In genomic region chr12:57746025-57746424, GRCh38 we compare ENCODE assay signal across 10 cellular contexts. TPM values are rescaled to one million over a fixed set of nuclear protein-coding genes. Genes with fewer than 3 reads are reported as not detected.
DNase-seq lines count a peak whose midpoint lies in the region; ATAC-seq and TF ChIP-seq lines count a peak whose summit lies in the region.
"Had no signal": no experiment of that assay in that cellular context is flagged by ENCODE, and none has a peak within 500 bp of the region (broad histone marks: within the 10 kb centered on the region; RNA-seq: fewer than 3 reads in every experiment).

No MANE protein-coding gene starts in this region.

- H3K36me3 ChIP-seq in MG63 (peaks cover 41% of the 10 kb centered on the region), trophoblast cell (ENCODE audit: control insufficient read depth in 1 of 2, insufficient read depth in 2 of 2, low read length in 2 of 2) (peaks cover 18 to 29% of the 10 kb centered on the region in 2 experiments)

- H3K9me3 Mint-ChIP-seq in CD4-positive, alpha-beta T cell = no peaks in the 10 kb centered on the region
- H3K9me3 Mint-ChIP-seq in central memory CD8-positive, alpha-beta T cell = no peaks in the 10 kb centered on the region
- no peaks in the 10 kb centered on the region for H3K9me3 Mint-ChIP-seq in natural killer cell

- H3K27me3 Mint-ChIP-seq in CD4-positive, alpha-beta T cell = no peaks in the 10 kb centered on the region
- H3K27me3 Mint-ChIP-seq in central memory CD8-positive, alpha-beta T cell = no peaks in the 10 kb centered on the region
- no peaks in the 10 kb centered on the region for H3K27me3 Mint-ChIP-seq in natural killer cell (ENCODE audit: low read depth in 2 of 2)

- H4K91ac ChIP-seq in trophoblast cell (ENCODE audit: low read depth, low read length) = no peak overlapping the region

- CTCF ChIA-PET in CD4-positive, alpha-beta T cell (lab: Charles Lee) = interaction anchor here (1.9 to 2.5 kb wide), 2 partner anchors 11 to 13 kb away, joined by 6 to 15 read pairs; no protein-coding TSS in a partner anchor

- peak overlapping the region; percentile 94 for H3K27ac Mint-ChIP-seq in CD4-positive, alpha-beta T cell
- H3K27ac Mint-ChIP-seq in central memory CD8-positive, alpha-beta T cell (ENCODE audit: low read depth) = peak overlapping the region; percentile 91
- H3K27ac Mint-ChIP-seq in natural killer cell = peak overlapping the region; percentile 98 to 99

- no peak overlapping the region for H2BK120ac ChIP-seq in trophoblast cell (ENCODE audit: insufficient read depth, low read length, poor library complexity)

- H3K4me3 Mint-ChIP-seq in CD4-positive, alpha-beta T cell = peak overlapping the region; percentile 94
- peak overlapping the region; percentile 86 for H3K4me3 Mint-ChIP-seq in central memory CD8-positive, alpha-beta T cell
- H3K4me3 Mint-ChIP-seq in natural killer cell = peak overlapping the region; percentile 98

- TF ChIP-seq CTCF in CD4-positive, alpha-beta T cell (IDR thresholded peaks at IDR 0.05) = no peak
- TF ChIP-seq CTCF in natural killer cell (IDR thresholded peaks at IDR 0.05) = no peak

- ATAC-seq in CD4-positive, alpha-beta T cell (ENCODE audit: poor library complexity) = no peak
- ATAC-seq in central memory CD8-positive, alpha-beta T cell (replicated peaks; ENCODE audit: extremely low read depth, poor library complexity, severe bottlenecking) = no peak
- ATAC-seq in natural killer cell (no peak), GM21447 (IDR thresholded peaks at IDR 0.05; ENCODE audit: unreplicated experiment) (no peak)

- H3K36me3 Mint-ChIP-seq in CD4-positive, alpha-beta T cell (ENCODE audit: low read depth) = peaks cover 58% of the 10 kb centered on the region
- peaks cover 40% of the 10 kb centered on the region for H3K36me3 Mint-ChIP-seq in central memory CD8-positive, alpha-beta T cell (ENCODE audit: insufficient read depth)
- H3K36me3 Mint-ChIP-seq in natural killer cell = peaks cover 6% of the 10 kb centered on the region

- H2AFZ ChIP-seq in trophoblast cell (ENCODE audit: insufficient read depth, low read length, poor library complexity) = no peak overlapping the region

- H3K9me3 ChIP-seq in CD4-positive, alpha-beta T cell (ENCODE audit: control insufficient read depth, low read length) = no peaks in the 10 kb centered on the region
- H3K9me3 ChIP-seq in MG63 = no peaks in the 10 kb centered on the region
- peaks cover 2% of the 10 kb centered on the region for H3K9me3 ChIP-seq in trophoblast cell (ENCODE audit: insufficient read depth, low read depth, low read length)

- no peak overlapping the region for H3K4me2 ChIP-seq in trophoblast cell (ENCODE audit: low read length)

- peak overlapping the region; percentile 84 for H3K27ac ChIP-seq in CD4-positive, alpha-beta T cell (ENCODE audit: low read depth, low read length)
- H3K27ac ChIP-seq in trophoblast cell (ENCODE audit: low read depth, low read length) = no peak overlapping the region

- H3K27me3 ChIP-seq in CD4-positive, alpha-beta T cell (ENCODE audit: control insufficient read depth, insufficient read depth, low read length) = no peaks in the 10 kb centered on the region
- H3K27me3 ChIP-seq in MG63 (no peaks in the 10 kb centered on the region), trophoblast cell (ENCODE audit: insufficient read depth, low read length) (peaks cover 10% of the 10 kb centered on the region)

- H3K79me1 ChIP-seq in trophoblast cell (ENCODE audit: low read length) = peaks cover 3% of the 10 kb centered on the region

- H4K12ac ChIP-seq in trophoblast cell (ENCODE audit: low read depth, low read length) = no peak overlapping the region

- H2AK5ac ChIP-seq in trophoblast cell (ENCODE audit: low read length) = no peak overlapping the region

- no peak for DNase-seq in CD4-positive, alpha-beta T cell
- no peak for DNase-seq in MG63
- no peak for DNase-seq in central memory CD8-positive, alpha-beta T cell (ENCODE audit: low spot score in 2 of 2)
- no peak for DNase-seq in natural killer cell
- DNase-seq in foreskin melanocyte = no peak
- no peak for DNase-seq in NCI-H1092 treated with DMSO at 0.1 percent for 48 hours (lab: John Stamatoyannopoulos, UW)
- no peak for DNase-seq in trophoblast cell
- DNase-seq: NCI-H524 treated with DMSO at 0.1 percent for 48 hours; stimulated activated naive CD4-positive, alpha-beta T cell had no signal

- H3K79me2 ChIP-seq in trophoblast cell (ENCODE audit: control insufficient read depth, insufficient read depth, low read length, poor library complexity) = no peaks in the 10 kb centered on the region

- POLR2A ChIA-PET in CD4-positive, alpha-beta T cell (lab: Charles Lee) = interaction anchor here (2.5 kb wide), 1 partner anchor 9 kb away, joined by 28 read pairs; the partner anchor contains the start of gene MARCHF9

- intact Hi-C loops in CD4-positive, alpha-beta T cell (cut with DNase I, micrococcal nuclease) = no loop called here
- intact Hi-C loops in natural killer cell (cut with micrococcal nuclease) = no loop called here

- H3K4ac ChIP-seq in trophoblast cell (ENCODE audit: low read depth, low read length) = no peak overlapping the region

- H3K23ac ChIP-seq in trophoblast cell (ENCODE audit: low read length) = no peak overlapping the region

- WGBS in trophoblast cell (ENCODE audit: extremely low coverage, insufficient coverage, insufficient read length) = no CpG with 5 or more reads among the region's 3 CpGs

- H3K4me3 ChIP-seq in MG63 = peak overlapping the region; percentile 94
- H3K4me3 ChIP-seq in trophoblast cell (ENCODE audit: low read depth, low read length) = no peak overlapping the region

- peaks cover 60% of the 10 kb centered on the region for H3K4me1 Mint-ChIP-seq in CD4-positive, alpha-beta T cell (ENCODE audit: low read depth)
- H3K4me1 Mint-ChIP-seq in central memory CD8-positive, alpha-beta T cell = peaks cover 45% of the 10 kb centered on the region
- H3K4me1 Mint-ChIP-seq in natural killer cell = peaks cover 43% of the 10 kb centered on the region in 2 donors

- no peak overlapping the region for H3K18ac ChIP-seq in trophoblast cell (ENCODE audit: low read length)

- H4K8ac ChIP-seq in trophoblast cell (ENCODE audit: low read depth, low read length) = no peak overlapping the region

- no peak overlapping the region for H2BK12ac ChIP-seq in trophoblast cell (ENCODE audit: low read length)

- H2BK5ac ChIP-seq in trophoblast cell (ENCODE audit: low read depth, low read length, poor library complexity) = no peak overlapping the region

- H3K9ac ChIP-seq in trophoblast cell (ENCODE audit: low read length) = no peak overlapping the region

- H3K14ac ChIP-seq in trophoblast cell (ENCODE audit: low read length) = no peak overlapping the region

- peaks cover under 1 to 3% of the 10 kb centered on the region in 2 experiments for H3K4me1 ChIP-seq in trophoblast cell (ENCODE audit: control insufficient read depth in 1 of 2, insufficient read depth in 2 of 2, low read length in 2 of 2)

RNA-seq across cellular contexts. Expression of gene TSPAN31, which starts 1.2 kb away (rescaled TPM):
- total RNA-seq in CD4-positive, alpha-beta T cell = 10 to 100 TPM; 10.3 to 10.7 TPM
- total RNA-seq in MG63 (2014; rRNA removed; shearing (Covaris generic); ENCODE audit: low replicate concordance) = 21.2 and 24.3 TPM in 2 replicates
- 10 to 100 TPM; 18.3 to 27.0 (median 23.5) TPM for total RNA-seq in natural killer cell
- polyA plus RNA-seq in trophoblast cell (2013) = 8.1 and 8.8 TPM in 2 replicates

RNA-seq across cellular contexts. Expression of gene CDK4, which starts 6.1 kb away (rescaled TPM):
- 10 to 100 TPM in 1 of 2 experiments, 1 to 10 TPM in 1; 8.7 to 10.8 TPM for total RNA-seq in CD4-positive, alpha-beta T cell
- 457 and 516 TPM in 2 replicates for total RNA-seq in MG63 (2014; rRNA removed; shearing (Covaris generic); ENCODE audit: low replicate concordance)
- 10 to 100 TPM; 30.7 to 39.5 (median 37.7) TPM for total RNA-seq in natural killer cell
- 66.1 and 68.0 TPM in 2 replicates for polyA plus RNA-seq in trophoblast cell (2013)

RNA-seq across cellular contexts. Expression of gene AGAP2, which starts 7.5 kb away (rescaled TPM):
- 10 to 100 TPM; 21.0 to 21.2 TPM for total RNA-seq in CD4-positive, alpha-beta T cell
- not detected in 2 replicates for total RNA-seq in MG63 (2014; rRNA removed; shearing (Covaris generic); ENCODE audit: low replicate concordance)
- total RNA-seq in natural killer cell = 10 to 100 TPM; 54.1 to 63.5 (median 54.8) TPM
- polyA plus RNA-seq in trophoblast cell (2013) = 0.01 TPM in 1 of 2 replicates, not detected in the other

RNA-seq across cellular contexts. Expression of gene MARCHF9, which starts 8.9 kb away (rescaled TPM):
- total RNA-seq in CD4-positive, alpha-beta T cell = 10 to 100 TPM; 39.9 to 40.8 TPM
- 2.4 and 4.9 TPM in 2 replicates for total RNA-seq in MG63 (2014; rRNA removed; shearing (Covaris generic); ENCODE audit: low replicate concordance)
- 10 to 100 TPM; 25.4 to 28.4 (median 26.0) TPM for total RNA-seq in natural killer cell
- polyA plus RNA-seq in trophoblast cell (2013) = 1.1 and 1.4 TPM in 2 replicates

RNA-seq across cellular contexts. Expression of gene CYP27B1, which starts 20.9 kb away (rescaled TPM):
- 1 to 10 TPM; 1.0 to 1.4 TPM for total RNA-seq in CD4-positive, alpha-beta T cell
- not detected in 2 replicates for total RNA-seq in MG63 (2014; rRNA removed; shearing (Covaris generic); ENCODE audit: low replicate concordance)
- total RNA-seq in natural killer cell = 1 to 10 TPM; 1.1 to 1.7 (median 1.6) TPM
- 0.48 and 0.51 TPM in 2 replicates for polyA plus RNA-seq in trophoblast cell (2013)

Comparison
In these comparisons a context has a peak if more than half of its experiments do, and no peak if none do; other contexts are left out.
1. RNA of gene CDK4, which starts 6.1 kb away (total RNA-seq): 457 to 516 TPM in MG63; 30.7 to 39.5 TPM in natural killer cell and 8.7 to 10.8 TPM in CD4-positive, alpha-beta T cell; every median in the first group is over 10 times any median in the second.
2. RNA of gene AGAP2, which starts 7.5 kb away (total RNA-seq): 54.1 to 63.5 TPM in natural killer cell and 21.0 to 21.2 TPM in CD4-positive, alpha-beta T cell; not detected in MG63; every median in the first group is over 10 times any median in the second.
3. Peak in every context shown above with its lines, with median percentiles within 50 percentile points of each other: H3K27ac Mint-ChIP-seq and H3K4me3 Mint-ChIP-seq.